Comparison of ENCODE assay signal across 28 cellular contexts in genomic region chr17:61326330-61326729, GRCh38.
DNase-seq lines count a peak whose midpoint lies in the region; ATAC-seq, FAIRE-seq and TF ChIP-seq lines count a peak whose summit lies in the region.
"Had no signal": no experiment of that assay in that cellular context is flagged by ENCODE, and none has a peak within 500 bp of the region (broad histone marks: within the 10 kb centered on the region; RNA-seq: fewer than 3 reads in every experiment).

No MANE protein-coding gene starts in this region.

- H3K79me1 ChIP-seq in IMR-90 (ENCODE audit: low read depth in 1 of 2, low read length in 2 of 2): peaks cover 0 to 12% of the 10 kb centered on the region in 2 experiments; a peak in 2 of 4 replicates

- H2AFZ ChIP-seq in IMR-90 (replicated peaks; ENCODE audit: low read length, poor library complexity): peak overlapping the region; percentile 68

- H2BK20ac ChIP-seq in IMR-90 (ENCODE audit: low read depth, low read length): peak overlapping the region; percentile 95

- H3K9me1 ChIP-seq in IMR-90 (ENCODE audit: insufficient read depth, low read length): peaks cover 25% of the 10 kb centered on the region

- H3K27me3 Mint-ChIP-seq in nephron progenitor cell (ENCODE audit: low read depth, poor library complexity): peaks cover 23% of the 10 kb centered on the region
- H3K27me3 Mint-ChIP-seq: stimulated activated naive CD8-positive, alpha-beta T cell treated with anti-CD3 and anti-CD28 coated beads, Interleukin-15, amount 100 ng/mL, for 72 hours; T-cell had no signal

- H3K4me3 ChIP-seq in IMR-90 (ENCODE audit: insufficient read depth, low read depth, low read length) (no peak overlapping the region), brain microvascular endothelial cell (ENCODE audit: low read depth, low read length) (no peak overlapping the region), suprapubic skin (no peak overlapping the region), kidney (ENCODE audit: low read length in 2 of 2) (no peak overlapping the region)
- H3K4me3 ChIP-seq: heart right ventricle, prostate gland, tibial nerve had no signal

- H3K36me3 ChIP-seq in IMR-90 (ENCODE audit: control insufficient read depth, insufficient read depth, low read length) (no peaks in the 10 kb centered on the region), brain microvascular endothelial cell (replicated peaks) (no peaks in the 10 kb centered on the region), suprapubic skin (no peaks in the 10 kb centered on the region), kidney (ENCODE audit: control insufficient read depth in 1 of 2, insufficient read depth in 2 of 2, low read length in 2 of 2) (no peaks in the 10 kb centered on the region)
- H3K36me3 ChIP-seq: heart right ventricle, neutrophil, prostate gland, tibial nerve had no signal

- no peaks in the 10 kb centered on the region for H3K36me3 Mint-ChIP-seq in nephron progenitor cell (ENCODE audit: low read depth)
- H3K36me3 Mint-ChIP-seq: activated naive CD4-positive, alpha-beta T cell treated with anti-CD3 and anti-CD28 coated beads, Interleukin-2, amount 10 ng/mL, durations not matched to agents 7 days and 5 days; T-cell had no signal

- peak overlapping the region; percentile 80 for H4K91ac ChIP-seq in IMR-90 (ENCODE audit: insufficient read depth, low read depth, low read length)

- H3K18ac ChIP-seq in IMR-90 (ENCODE audit: low read depth, low read length): peak overlapping the region; percentile 80; the same call in 1 of the 2 replicates

- H4K20me1 ChIP-seq in IMR-90 (ENCODE audit: insufficient read depth, low read length): no peaks in the 10 kb centered on the region

- no peak for TF ChIP-seq RAD21 in IMR-90 (IDR thresholded peaks at IDR 0.05; ENCODE audit: low read length)

- H3K4ac ChIP-seq in IMR-90 (ENCODE audit: low read depth, low read length): peak overlapping the region; percentile 97

- ATAC-seq in IMR-90 (ENCODE audit: low read depth) (no peak), GM21515 (IDR thresholded peaks at IDR 0.05; ENCODE audit: unreplicated experiment) (no peak)
- ATAC-seq: stimulated activated naive CD8-positive, alpha-beta T cell treated with anti-CD3 and anti-CD28 coated beads, Interleukin-15, amount 100 ng/mL, for 72 hours; T-cell had no signal

- H2AK5ac ChIP-seq in IMR-90 (ENCODE audit: low read depth, low read length): peak overlapping the region; percentile 35

- H3K4me1 Mint-ChIP-seq in nephron progenitor cell: peaks cover 55% of the 10 kb centered on the region
- H3K4me1 Mint-ChIP-seq: activated naive CD4-positive, alpha-beta T cell treated with anti-CD3 and anti-CD28 coated beads, Interleukin-2, amount 10 ng/mL, durations not matched to agents 7 days and 5 days; IgD-negative memory B cell; stimulated activated naive CD8-positive, alpha-beta T cell treated with anti-CD3 and anti-CD28 coated beads, Interleukin-15, amount 100 ng/mL, for 72 hours had no signal

- H3K14ac ChIP-seq in IMR-90 (replicated peaks; ENCODE audit: low read depth, low read length): peak overlapping the region; percentile 85

- H4K8ac ChIP-seq in IMR-90 (ENCODE audit: low read depth in 2 of 2, low read length in 2 of 2): peak overlapping the region; percentile 68 to 87

- H3K9ac ChIP-seq in IMR-90 (ENCODE audit: low read depth, low read length): no peak overlapping the region
- no peak overlapping the region for H3K9ac ChIP-seq in kidney (ENCODE audit: low read length in 2 of 2)

- H3K23ac ChIP-seq in IMR-90 (ENCODE audit: low read depth, low read length): peak overlapping the region; percentile 89

- H3K56ac ChIP-seq in IMR-90 (ENCODE audit: extremely low read depth, insufficient read depth, low read length): peak overlapping the region; percentile 45; the same call in 1 of the 2 replicates

- TF ChIP-seq POLR2A in IMR-90 (IDR thresholded peaks at IDR 0.05; ENCODE audit: low read depth, low read length): no peak; the same call in 1 of the 2 replicates
- no peak for TF ChIP-seq POLR2A in suprapubic skin (IDR thresholded peaks at IDR 0.05)

- no peaks in the 10 kb centered on the region for H3K9me3 Mint-ChIP-seq in nephron progenitor cell
- H3K9me3 Mint-ChIP-seq: activated naive CD4-positive, alpha-beta T cell treated with anti-CD3 and anti-CD28 coated beads, Interleukin-2, amount 10 ng/mL, durations not matched to agents 7 days and 5 days; activated T-helper 1 cell treated with anti-CD3 and anti-CD28 coated beads, Interleukin-12 subunit alpha, Interleukin-12 subunit beta, Interleukin-2, Interleukin-4 antibody, amounts not matched to agents 30 ng/mL and 10 ng/mL and 1 ng/mL, durations not matched to agents 14 hours and 24 hours and 36 hours; IgD-negative memory B cell; stimulated activated naive CD8-positive, alpha-beta T cell treated with anti-CD3 and anti-CD28 coated beads, Interleukin-15, amount 100 ng/mL, for 72 hours; T-cell had no signal

- no peak for TF ChIP-seq EP300 in suprapubic skin (IDR thresholded peaks at IDR 0.05)

- H2BK15ac ChIP-seq in IMR-90 (ENCODE audit: low read depth, low read length): peak overlapping the region; percentile 92

- H3K27ac ChIP-seq in IMR-90 (ENCODE audit: insufficient read depth, low read length) (peak overlapping the region; percentile 8; the same call in 1 of the 2 replicates), brain microvascular endothelial cell (peak overlapping the region; percentile 17), suprapubic skin (no peak overlapping the region), kidney (ENCODE audit: low read depth in 2 of 2, low read length in 2 of 2) (no peak overlapping the region)
- H3K27ac ChIP-seq: neutrophil, prostate gland had no signal

- dilution Hi-C loops in IMR-90 (cut with HindIII; ENCODE audit: low sequenced_read_pairs, unreplicated experiment): no loop called here

- H2BK5ac ChIP-seq in IMR-90 (ENCODE audit: low read depth, low read length, poor library complexity, severe bottlenecking): peak overlapping the region; percentile 97

- no peak for FAIRE-seq in kidney (lab: Jason Lieb, UNC)
- FAIRE-seq: bronchial epithelial cell, D721Med had no signal

- in situ Hi-C loops in IMR-90 (cut with MboI; ENCODE audit: low sequenced_read_pairs): no loop called here
- in situ Hi-C loops in brain microvascular endothelial cell (cut with HindIII; ENCODE audit: low pct_ligation_motif_present, low sequenced_read_pairs): no loop called here

- intact Hi-C loops in IMR-90 (cut with micrococcal nuclease): loop anchor here (5.0 kb wide), 1 partner anchor 649 kb away; the partner anchor contains the start of gene BCAS3
- intact Hi-C loops in kidney (cut with DNase I): no loop called here

- peak overlapping the region; percentile 59 for H2AK9ac ChIP-seq in IMR-90 (replicated peaks; ENCODE audit: low read depth, low read length, poor library complexity)

- H3K4me2 ChIP-seq in IMR-90 (ENCODE audit: low read depth, low read length): no peak overlapping the region

- peak overlapping the region; percentile 52; the same call in 1 of the 2 replicates for H4K5ac ChIP-seq in IMR-90 (ENCODE audit: low read depth, low read length)

- H3K27ac Mint-ChIP-seq in nephron progenitor cell: peak overlapping the region; percentile 8
- H3K27ac Mint-ChIP-seq: activated naive CD4-positive, alpha-beta T cell treated with anti-CD3 and anti-CD28 coated beads, Interleukin-2, amount 10 ng/mL, durations not matched to agents 7 days and 5 days; activated T-helper 1 cell treated with anti-CD3 and anti-CD28 coated beads, Interleukin-12 subunit alpha, Interleukin-12 subunit beta, Interleukin-2, Interleukin-4 antibody, amounts not matched to agents 30 ng/mL and 10 ng/mL and 1 ng/mL, durations not matched to agents 14 hours and 24 hours and 36 hours; IgD-negative memory B cell; stimulated activated naive CD8-positive, alpha-beta T cell treated with anti-CD3 and anti-CD28 coated beads, Interleukin-15, amount 100 ng/mL, for 72 hours; T-cell had no signal

- H3K9me3 ChIP-seq in IMR-90 (ENCODE audit: control insufficient read depth, insufficient read depth, low read length): no peaks in the 10 kb centered on the region
- no peaks in the 10 kb centered on the region for H3K9me3 ChIP-seq in suprapubic skin
- no peaks in the 10 kb centered on the region for H3K9me3 ChIP-seq in kidney (ENCODE audit: control insufficient read depth in 1 of 2, low read length in 2 of 2)
- H3K9me3 ChIP-seq: heart right ventricle, neutrophil, prostate gland, tibial nerve had no signal

- CTCF ChIA-PET in IMR-90 (lab: Yijun Ruan, JAX): interaction anchor here (0.6 to 0.9 kb wide), 2 partner anchors 41 to 107 kb away, joined by 3 read pairs; no protein-coding TSS in a partner anchor

- peak overlapping the region; percentile 91 for H2BK120ac ChIP-seq in IMR-90 (ENCODE audit: low read depth, low read length)

- H3K4me3 Mint-ChIP-seq in nephron progenitor cell: no peak overlapping the region
- H3K4me3 Mint-ChIP-seq: activated naive CD4-positive, alpha-beta T cell treated with anti-CD3 and anti-CD28 coated beads, Interleukin-2, amount 10 ng/mL, durations not matched to agents 7 days and 5 days; activated T-helper 1 cell treated with anti-CD3 and anti-CD28 coated beads, Interleukin-12 subunit alpha, Interleukin-12 subunit beta, Interleukin-2, Interleukin-4 antibody, amounts not matched to agents 30 ng/mL and 10 ng/mL and 1 ng/mL, durations not matched to agents 14 hours and 24 hours and 36 hours; IgD-negative memory B cell; stimulated activated naive CD8-positive, alpha-beta T cell treated with anti-CD3 and anti-CD28 coated beads, Interleukin-15, amount 100 ng/mL, for 72 hours; T-cell had no signal

- POLR2A ChIA-PET in IMR-90 (lab: Charles Lee; ENCODE audit: unreplicated experiment): no interaction called here

- BruUV-seq in IMR-90 (replicated peaks; lab: Mats Ljungman, UMichigan): no TSS peak

- no peak for TF ChIP-seq CTCF in IMR-90 (conservative IDR thresholded peaks at IDR 0.05; ENCODE audit: low read depth, low read length)
- no peak for TF ChIP-seq CTCF in brain microvascular endothelial cell (IDR thresholded peaks at IDR 0.05; ENCODE audit: low read depth, low read length, missing control alignments)
- no peak for TF ChIP-seq CTCF in nephron progenitor cell (IDR thresholded peaks at IDR 0.05)
- no peak for TF ChIP-seq CTCF in suprapubic skin (IDR thresholded peaks at IDR 0.05)
- no peak for TF ChIP-seq CTCF in kidney (IDR thresholded peaks at IDR 0.05; ENCODE audit: borderline replicate concordance, extremely low read depth, insufficient read depth)

- H3K27me3 ChIP-seq in IMR-90 (ENCODE audit: control insufficient read depth, insufficient read depth, low read length): no peaks in the 10 kb centered on the region
- H3K27me3 ChIP-seq in brain microvascular endothelial cell (replicated peaks): no peaks in the 10 kb centered on the region
- H3K27me3 ChIP-seq in suprapubic skin: no peaks in the 10 kb centered on the region
- H3K27me3 ChIP-seq: heart right ventricle, neutrophil, tibial nerve had no signal

- H3K4me1 ChIP-seq in IMR-90 (ENCODE audit: control insufficient read depth, insufficient read depth, low read length): peaks cover 22% of the 10 kb centered on the region
- peaks cover 8% of the 10 kb centered on the region for H3K4me1 ChIP-seq in suprapubic skin
- H3K4me1 ChIP-seq in kidney (ENCODE audit: control insufficient read depth in 1 of 2, insufficient read depth in 1 of 2, low read depth in 1 of 2, low read length in 2 of 2): peaks cover 0 to 13% of the 10 kb centered on the region in 2 donors
- H3K4me1 ChIP-seq: prostate gland had no signal

- WGBS in IMR-90 (ENCODE audit: extremely low coverage in 2 of 2, insufficient read length in 1 of 2), 2 experiments: 35% methylated on average over 2 of the region's 3 CpGs; no CpG with 5 or more reads in 1 of the 2 experiments
- 95% methylated on average over 3 of the region's 3 CpGs for WGBS in suprapubic skin

- DNase-seq in IMR-90 (no peak), brain microvascular endothelial cell (no peak), nephron progenitor cell (no peak), suprapubic skin (ENCODE audit: low spot score in 2 of 2) (no peak), kidney (no peak)
- no peak for DNase-seq in stimulated activated CD4-positive, alpha-beta T cell treated with anti-CD3 and anti-CD28 coated beads, Interleukin-4, amount 100 ng/mL, for 1 hour
- DNase-seq: activated CD4-positive, alpha-beta T cell treated with anti-CD3 and anti-CD28 coated beads, Interleukin-2, amount 50 U/mL, for 48 hours; activated CD4-positive, CD25-positive, alpha-beta regulatory T cell; activated naive CD4-positive, alpha-beta T cell treated with anti-CD3 and anti-CD28 coated beads, Interleukin-2, amount 10 ng/mL, durations not matched to agents 7 days and 5 days; amygdala; effector CD8-positive, alpha-beta T cell; heart right ventricle; kidney glomerular epithelial cell; NCI-H1092; NCI-H187 treated with DMSO at 0.1 percent for 48 hours; NCI-H526; NK-92 treated with Interleukin-12 subunit alpha and Interleukin-12 subunit beta, amount 100 ng/mL, for 24 hours; SIG-M5; stimulated activated naive CD8-positive, alpha-beta T cell treated with anti-CD3 and anti-CD28 coated beads, Interleukin-15, amount 100 ng/mL, for 72 hours; T-cell had no signal

Comparison
In these comparisons a context has a peak if more than half of its experiments do, and no peak if none do; other contexts are left out.
1. H3K27ac ChIP-seq: peak in IMR-90 (single experiment) and brain microvascular endothelial cell (single experiment); none in suprapubic skin (single experiment) and kidney (0 of 2).